Comparison of ENCODE assay signal across 27 cellular contexts in the genomic region with DNA sequence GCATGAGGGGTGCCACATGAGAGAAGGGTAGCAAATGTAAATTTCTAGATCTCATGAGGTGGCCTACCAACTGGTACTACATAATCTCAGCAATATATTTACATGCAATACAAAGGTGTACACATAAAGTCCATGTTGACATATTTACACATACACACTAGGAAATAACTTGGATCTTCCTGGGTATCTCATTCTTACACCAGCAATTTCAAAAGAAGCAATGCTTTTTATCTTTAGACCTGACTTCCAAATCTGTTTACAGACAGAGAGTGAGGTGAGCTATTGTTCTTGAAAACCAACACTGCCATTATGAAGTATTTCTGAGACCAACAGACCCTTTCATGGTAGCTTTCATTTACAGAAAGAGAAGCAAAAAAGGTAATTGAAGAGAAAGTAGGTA.
"Had no signal": no experiment of that assay in that cellular context is flagged by ENCODE, and none has a peak within 500 bp of the region (broad histone marks: within the 10 kb centered on the region; RNA-seq: fewer than 3 reads in every experiment).

No MANE protein-coding gene starts in this region.

- ATAC-seq: natural killer cell treated with Interleukin-12 subunit alpha and Interleukin-12 subunit beta and Interleukin-15 and Interleukin-18, amount 100 ng/mL, for 72 hours; pancreas; right cardiac atrium; stimulated activated memory B cell treated with anti-CD40 and anti-IgM and Interleukin-4, amounts not matched to agents 10 μg/mL and 1 μg/mL and 100 μg/mL, for 72 hours; stimulated activated naive CD8-positive, alpha-beta T cell treated with anti-CD3 and anti-CD28 coated beads, Interleukin-15, amount 100 ng/mL, for 72 hours had no signal

- H3K36me3 Mint-ChIP-seq: immature natural killer cell; mesothelial cell of epicardium; naive B cell; natural killer cell treated with Interleukin-12 subunit alpha and Interleukin-12 subunit beta and Interleukin-15 and Interleukin-18, amount 100 ng/mL, for 72 hours; stimulated activated memory B cell treated with anti-CD40 and anti-IgM and Interleukin-4, amounts not matched to agents 10 μg/mL and 1 μg/mL and 100 μg/mL, for 72 hours; type B pancreatic cell had no signal

- H3K4me1 Mint-ChIP-seq: immature natural killer cell; naive B cell; stimulated activated memory B cell treated with anti-CD40 and anti-IgM and Interleukin-4, amounts not matched to agents 10 μg/mL and 1 μg/mL and 100 μg/mL, for 72 hours; stimulated activated naive CD8-positive, alpha-beta T cell treated with anti-CD3 and anti-CD28 coated beads, Interleukin-15, amount 100 ng/mL, for 72 hours had no signal

- H3K4me3 Mint-ChIP-seq: immature natural killer cell; mesothelial cell of epicardium; naive B cell; natural killer cell treated with Interleukin-12 subunit alpha and Interleukin-12 subunit beta and Interleukin-15 and Interleukin-18, amount 100 ng/mL, for 72 hours; neural crest cell; stimulated activated memory B cell treated with anti-CD40 and anti-IgM and Interleukin-4, amounts not matched to agents 10 μg/mL and 1 μg/mL and 100 μg/mL, for 72 hours; stimulated activated naive CD8-positive, alpha-beta T cell treated with anti-CD3 and anti-CD28 coated beads, Interleukin-15, amount 100 ng/mL, for 72 hours; type B pancreatic cell had no signal

- H3K27me3 ChIP-seq: pancreas, sigmoid colon, spleen, tibial nerve, uterus had no signal

- H3K27ac Mint-ChIP-seq: immature natural killer cell; mesothelial cell of epicardium; naive B cell; natural killer cell treated with Interleukin-12 subunit alpha and Interleukin-12 subunit beta and Interleukin-15 and Interleukin-18, amount 100 ng/mL, for 72 hours; stimulated activated memory B cell treated with anti-CD40 and anti-IgM and Interleukin-4, amounts not matched to agents 10 μg/mL and 1 μg/mL and 100 μg/mL, for 72 hours; stimulated activated naive CD8-positive, alpha-beta T cell treated with anti-CD3 and anti-CD28 coated beads, Interleukin-15, amount 100 ng/mL, for 72 hours; type B pancreatic cell had no signal

- H3K27ac ChIP-seq: left ventricle myocardium inferior, pancreas, prostate gland, sigmoid colon, spleen, tibial nerve, uterus had no signal

- H3K27me3 Mint-ChIP-seq: naive B cell; natural killer cell treated with Interleukin-12 subunit alpha and Interleukin-12 subunit beta and Interleukin-15 and Interleukin-18, amount 100 ng/mL, for 72 hours; stimulated activated memory B cell treated with anti-CD40 and anti-IgM and Interleukin-4, amounts not matched to agents 10 μg/mL and 1 μg/mL and 100 μg/mL, for 72 hours; stimulated activated naive CD8-positive, alpha-beta T cell treated with anti-CD3 and anti-CD28 coated beads, Interleukin-15, amount 100 ng/mL, for 72 hours; type B pancreatic cell had no signal

- H3K36me3 ChIP-seq: left ventricle myocardium inferior, pancreas, prostate gland, sigmoid colon, spleen, tibial nerve, uterus had no signal

- H3K4me1 ChIP-seq: prostate gland, sigmoid colon, spleen, tibial nerve, uterus had no signal

- H3K9me3 ChIP-seq: left ventricle myocardium inferior, pancreas, prostate gland, sigmoid colon, spleen, tibial nerve, uterus had no signal

- DNase-seq: hypothalamus; immature natural killer cell; kidney; left ventricle myocardium inferior; mesendoderm; naive B cell; nucleus accumbens; pancreas; posterior cingulate gyrus; retina; right cardiac atrium; sigmoid colon; small intestine; spleen; stimulated activated CD4-positive, alpha-beta T cell treated with anti-CD3 and anti-CD28 coated beads, Interleukin-4, amount 100 ng/mL, for 24 hours; stimulated activated naive CD4-positive, alpha-beta T cell treated with Interleukin-2 at 50 U/mL for 16 hours; stimulated activated naive CD8-positive, alpha-beta T cell treated with anti-CD3 and anti-CD28 coated beads, Interleukin-15, amount 100 ng/mL, for 72 hours; substantia nigra; uterus had no signal

- H3K9me3 Mint-ChIP-seq: naive B cell; neural crest cell; stimulated activated memory B cell treated with anti-CD40 and anti-IgM and Interleukin-4, amounts not matched to agents 10 μg/mL and 1 μg/mL and 100 μg/mL, for 72 hours; type B pancreatic cell had no signal

- H3K4me3 ChIP-seq: left ventricle myocardium inferior, lung, pancreas, prostate gland, sigmoid colon, spleen, tibial nerve, uterus had no signal
